2 cellular contexts compared by ENCODE assay signal in genomic region chr4:15378493-15378892, GRCh38.
TF ChIP-seq lines count a peak whose summit lies in the region.

No MANE protein-coding gene starts in this region.

TF ChIP-seq in SK-N-SH, 30 proteins besides CTCF, POLR2A, EP300 and RAD21 (continued from another document):
- TF ChIP-seq, protein P1, sequence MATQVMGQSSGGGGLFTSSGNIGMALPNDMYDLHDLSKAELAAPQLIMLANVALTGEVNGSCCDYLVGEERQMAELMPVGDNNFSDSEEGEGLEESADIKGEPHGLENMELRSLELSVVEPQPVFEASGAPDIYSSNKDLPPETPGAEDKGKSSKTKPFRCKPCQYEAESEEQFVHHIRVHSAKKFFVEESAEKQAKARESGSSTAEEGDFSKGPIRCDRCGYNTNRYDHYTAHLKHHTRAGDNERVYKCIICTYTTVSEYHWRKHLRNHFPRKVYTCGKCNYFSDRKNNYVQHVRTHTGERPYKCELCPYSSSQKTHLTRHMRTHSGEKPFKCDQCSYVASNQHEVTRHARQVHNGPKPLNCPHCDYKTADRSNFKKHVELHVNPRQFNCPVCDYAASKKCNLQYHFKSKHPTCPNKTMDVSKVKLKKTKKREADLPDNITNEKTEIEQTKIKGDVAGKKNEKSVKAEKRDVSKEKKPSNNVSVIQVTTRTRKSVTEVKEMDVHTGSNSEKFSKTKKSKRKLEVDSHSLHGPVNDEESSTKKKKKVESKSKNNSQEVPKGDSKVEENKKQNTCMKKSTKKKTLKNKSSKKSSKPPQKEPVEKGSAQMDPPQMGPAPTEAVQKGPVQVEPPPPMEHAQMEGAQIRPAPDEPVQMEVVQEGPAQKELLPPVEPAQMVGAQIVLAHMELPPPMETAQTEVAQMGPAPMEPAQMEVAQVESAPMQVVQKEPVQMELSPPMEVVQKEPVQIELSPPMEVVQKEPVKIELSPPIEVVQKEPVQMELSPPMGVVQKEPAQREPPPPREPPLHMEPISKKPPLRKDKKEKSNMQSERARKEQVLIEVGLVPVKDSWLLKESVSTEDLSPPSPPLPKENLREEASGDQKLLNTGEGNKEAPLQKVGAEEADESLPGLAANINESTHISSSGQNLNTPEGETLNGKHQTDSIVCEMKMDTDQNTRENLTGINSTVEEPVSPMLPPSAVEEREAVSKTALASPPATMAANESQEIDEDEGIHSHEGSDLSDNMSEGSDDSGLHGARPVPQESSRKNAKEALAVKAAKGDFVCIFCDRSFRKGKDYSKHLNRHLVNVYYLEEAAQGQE (IDR thresholded peaks at IDR 0.05; ENCODE audit: low read depth, low read length): no peak
- TF ChIP-seq ELF1 (IDR thresholded peaks at IDR 0.05) (no peak), EZH2phosphoT487 (IDR thresholded peaks at IDR 0.05; ENCODE audit: borderline replicate concordance, low read depth) (no peak), POLR2AphosphoS5 (IDR thresholded peaks at IDR 0.05; ENCODE audit: low read depth, low read length) (no peak), RXRA (IDR thresholded peaks at IDR 0.05; ENCODE audit: borderline replicate concordance, low read depth) (no peak), TAF1 (IDR thresholded peaks at IDR 0.05; ENCODE audit: borderline replicate concordance, low read depth, low read length) (no peak)
- TF ChIP-seq, protein P2, sequence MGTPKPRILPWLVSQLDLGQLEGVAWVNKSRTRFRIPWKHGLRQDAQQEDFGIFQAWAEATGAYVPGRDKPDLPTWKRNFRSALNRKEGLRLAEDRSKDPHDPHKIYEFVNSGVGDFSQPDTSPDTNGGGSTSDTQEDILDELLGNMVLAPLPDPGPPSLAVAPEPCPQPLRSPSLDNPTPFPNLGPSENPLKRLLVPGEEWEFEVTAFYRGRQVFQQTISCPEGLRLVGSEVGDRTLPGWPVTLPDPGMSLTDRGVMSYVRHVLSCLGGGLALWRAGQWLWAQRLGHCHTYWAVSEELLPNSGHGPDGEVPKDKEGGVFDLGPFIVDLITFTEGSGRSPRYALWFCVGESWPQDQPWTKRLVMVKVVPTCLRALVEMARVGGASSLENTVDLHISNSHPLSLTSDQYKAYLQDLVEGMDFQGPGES (IDR thresholded peaks at IDR 0.05; ENCODE audit: low read depth, low read length): no peak
TF ChIP-seq in SK-N-SH: peak in this region for 0.

TF ChIP-seq in SK-N-SH treated with all-trans-retinoic acid at 6 μM for 48 hours, 23 proteins besides CTCF, POLR2A, EP300 and RAD21 (continued from another document):
- TF ChIP-seq TOX (CRISPR knock-in tag; IDR thresholded peaks at IDR 0.05; ENCODE audit: borderline replicate concordance) (no peak), TCF4 (CRISPR knock-in tag; IDR thresholded peaks at IDR 0.05; ENCODE audit: borderline replicate concordance) (no peak)
